In genomic region chr7:27199820-27200760, GRCh38 we compare ENCODE assay signal across 8 cellular contexts. TPM values are rescaled to one million over a fixed set of nuclear protein-coding genes. Genes with fewer than 3 reads are reported as not detected.
DNase-seq lines count a peak whose midpoint lies in the region; ATAC-seq, FAIRE-seq and TF ChIP-seq lines count a peak whose summit lies in the region.

TSS of gene HOXA13 (minus strand) at chr7:27200091. CDS start at chr7:27200077, 14 bp downstream.

- no peaks in the 10 kb centered on the region for H3K9me3 Mint-ChIP-seq in osteocyte (ENCODE audit: unreplicated experiment)

- FAIRE-seq in GM12891 (lab: Jason Lieb, UNC): no peak

- no peak for TF ChIP-seq POLR2A in GM12891 (IDR thresholded peaks at IDR 0.05; ENCODE audit: low read depth, low read length)

- peaks cover 86% of the 10 kb centered on the region for H3K27me3 Mint-ChIP-seq in osteocyte (ENCODE audit: unreplicated experiment)

- peak within 1 kb of the TSS; percentile 84 for H3K27ac ChIP-seq in epithelial cell of prostate
- H3K27ac ChIP-seq in caudate nucleus (ENCODE audit: low read depth, low read length): no peak within 1 kb of the TSS

- H3K4me1 Mint-ChIP-seq in osteocyte (ENCODE audit: unreplicated experiment): peaks cover 36% of the 10 kb centered on the region

- H3K27ac Mint-ChIP-seq in osteocyte (ENCODE audit: unreplicated experiment): no peak within 1 kb of the TSS

- H3K4me3 Mint-ChIP-seq in osteocyte (ENCODE audit: unreplicated experiment): peak within 1 kb of the TSS; percentile 83

- no peak for TF ChIP-seq CTCF in osteocyte (IDR thresholded peaks at IDR 0.05)

- H3K36me3 Mint-ChIP-seq in osteocyte (ENCODE audit: unreplicated experiment): peaks cover 4% of the 10 kb centered on the region

- ATAC-seq in HG03439 (IDR thresholded peaks at IDR 0.05; ENCODE audit: unreplicated experiment): peak; percentile 65
- ATAC-seq in GM21528 (IDR thresholded peaks at IDR 0.05; ENCODE audit: low FRiP score, unreplicated experiment): no peak

- peak; percentile 56 for DNase-seq in ELF-1 (ENCODE audit: low read depth, low spot score)
- peak; percentile 84 for DNase-seq in RPMI7951 (ENCODE audit: low read depth)
- no peak for DNase-seq in epithelial cell of prostate (ENCODE audit: low read depth, low spot score)
- DNase-seq in osteocyte (ENCODE audit: extremely low spot score, unreplicated experiment): peak; percentile 75
- DNase-seq in GM12891 (ENCODE audit: insufficient read length, low spot score): no peak
- DNase-seq in caudate nucleus (lab: John Stamatoyannopoulos, UW): no peak

TF ChIP-seq in GM12891, 5 proteins besides CTCF, POLR2A, EP300 and RAD21:
- TF ChIP-seq POU2F2 (IDR thresholded peaks at IDR 0.05; ENCODE audit: low read depth, low read length) (no peak), SPI1 (IDR thresholded peaks at IDR 0.05; ENCODE audit: low read depth, low read length) (no peak), PAX5 (IDR thresholded peaks at IDR 0.05; ENCODE audit: insufficient read depth, low read length, severe bottlenecking) (no peak), TAF1 (IDR thresholded peaks at IDR 0.05; ENCODE audit: low read depth, low read length) (no peak), POLR2AphosphoS5 (IDR thresholded peaks at IDR 0.05; ENCODE audit: low read depth, low read length) (no peak)
TF ChIP-seq in GM12891: peak in this region for 0.

RNA-seq across cellular contexts. Expression of gene HOXA13, which starts in this region (rescaled TPM):
- 1.7 and 2.3 TPM in 2 replicates for total RNA-seq in RPMI7951 (2014; rRNA removed; shearing (Covaris generic))
- total RNA-seq in osteocyte: not detected in 2 replicates
- polyA plus RNA-seq in GM12891 (2012; ENCODE audit: low read depth, missing spikeins): not detected

Comparison
In these comparisons a context has a peak if more than half of its experiments do, and no peak if none do; other contexts are left out.
1. Peak in DNase-seq in osteocyte; RNA of the gene not detected or under 1 TPM.
2. DNase-seq: peak in ELF-1 (single experiment) and RPMI7951 (single experiment); none in epithelial cell of prostate (single experiment), GM12891 (single experiment) and caudate nucleus (0 of 61).